1 cellular context compared by ENCODE assay signal in genomic region chr19:40598121-40598917, GRCh38.
TF ChIP-seq lines count a peak whose summit lies in the region.

No MANE protein-coding gene starts in this region.

TF ChIP-seq in K562, 482 proteins besides CTCF, POLR2A, EP300 and RAD21 (continued from another document and continues in another):
- TF ChIP-seq ZHX1 (conservative IDR thresholded peaks at IDR 0.05; ENCODE audit: low read length) (no peak), SMARCE1 (IDR thresholded peaks at IDR 0.05) (peak; percentile 67), ZNF263 (CRISPR knock-in tag; IDR thresholded peaks at IDR 0.05; ENCODE audit: borderline replicate concordance) (peak; percentile 69), ZFP1 (CRISPR knock-in tag; IDR thresholded peaks at IDR 0.05) (no peak), HOXB6 (CRISPR knock-in tag; IDR thresholded peaks at IDR 0.05; ENCODE audit: borderline replicate concordance) (no peak), CREB3 (tag; conservative IDR thresholded peaks at IDR 0.05; ENCODE audit: low read depth) (no peak), ZBTB49 (CRISPR knock-in tag; IDR thresholded peaks at IDR 0.05; ENCODE audit: borderline replicate concordance) (0 out of 2 replicates have a peak, but pooled peaks have one; percentile 47), HDAC2 (IDR thresholded peaks at IDR 0.05) (no peak; the same call in 1 of the 2 replicates), ELK1 (CRISPR knock-in tag; IDR thresholded peaks at IDR 0.05) (no peak), GABPB1 (CRISPR knock-in tag; IDR thresholded peaks at IDR 0.05) (peak; percentile 62; the same call in 1 of the 2 replicates), MYC (IDR thresholded peaks at IDR 0.05; ENCODE audit: low read depth, low read length) (peak; percentile 23; the same call in 1 of the 2 replicates), MYC (CRISPR knock-in tag; IDR thresholded peaks at IDR 0.05; ENCODE audit: borderline replicate concordance, low read depth) (no peak), SNAPC5 (CRISPR knock-in tag; IDR thresholded peaks at IDR 0.05) (no peak), NR2C1 (IDR thresholded peaks at IDR 0.05) (peak; percentile 78), NR2C1 (tag; IDR thresholded peaks at IDR 0.05) (0 out of 2 replicates have a peak, but pooled peaks have one; percentile 34), ZBTB2 (IDR thresholded peaks at IDR 0.05) (peak; percentile 41; the same call in 1 of the 2 replicates), CBFA2T2 (conservative IDR thresholded peaks at IDR 0.05) (no peak), RB1 (IDR thresholded peaks at IDR 0.05; ENCODE audit: low read depth) (peak; percentile 82), JUN (IDR thresholded peaks at IDR 0.05; ENCODE audit: borderline replicate concordance, low read depth, low read length) (peak; percentile 39; the same call in 1 of the 2 replicates), JUN (CRISPR knock-in tag; IDR thresholded peaks at IDR 0.05; ENCODE audit: borderline replicate concordance) (no peak), YY1 (IDR thresholded peaks at IDR 0.05; ENCODE audit: borderline replicate concordance in 1 of 3, control insufficient read depth in 1 of 3, extremely low read depth in 1 of 3, insufficient read depth in 3 of 3, insufficient read length in 1 of 3, insufficient replicate concordance in 2 of 3, low read depth in 1 of 3, low read length in 2 of 3) (peak in 2 of 3 experiments; percentile 55), KLF16 (IDR thresholded peaks at IDR 0.05) (peak; percentile 47; the same call in 1 of the 2 replicates), NR2C2 (CRISPR knock-in tag; IDR thresholded peaks at IDR 0.05) (no peak), NR2C2 (tag; IDR thresholded peaks at IDR 0.05) (peak; percentile 36; the same call in 1 of the 2 replicates), PTRF (tag; IDR thresholded peaks at IDR 0.05) (no peak), RCOR1 (IDR thresholded peaks at IDR 0.05; ENCODE audit: borderline replicate concordance in 1 of 2, low read depth in 2 of 2, low read length in 2 of 2) (peak; percentile 52 to 82; a peak in 1 of 4 replicates), ZNF41 (CRISPR knock-in tag; conservative IDR thresholded peaks at IDR 0.05) (no peak), DMBX1 (CRISPR knock-in tag; IDR thresholded peaks at IDR 0.05; ENCODE audit: borderline replicate concordance) (no peak), HDAC1 (IDR thresholded peaks at IDR 0.05) (peak in 1 of 2 experiments; percentile 56; a peak in 2 of 4 replicates), MITF (IDR thresholded peaks at IDR 0.05) (no peak), ZNF407 (IDR thresholded peaks at IDR 0.05; ENCODE audit: low read depth) (no peak), RBM39 (optimal IDR thresholded peaks at IDR 0.05; ENCODE audit: low read depth, low read length) (peak; percentile 38), HMBOX1 (IDR thresholded peaks at IDR 0.05) (no peak), ZNF324 (CRISPR knock-in tag; IDR thresholded peaks at IDR 0.05) (no peak), XRCC5 (IDR thresholded peaks at IDR 0.05; ENCODE audit: low read depth, low read length) (peak; percentile 89), CC2D1A (IDR thresholded peaks at IDR 0.05) (peak; percentile 37; the same call in 1 of the 2 replicates), TCF3 (CRISPR knock-in tag; IDR thresholded peaks at IDR 0.05) (no peak), SMC3 (conservative IDR thresholded peaks at IDR 0.05; ENCODE audit: insufficient read depth, low read depth, low read length) (peak; percentile 82), ZNF280B (CRISPR knock-in tag; IDR thresholded peaks at IDR 0.05) (no peak)
